ENCODE assay signal across 1 cellular context in genomic region chr3:57169106-57169505, GRCh38.
TF ChIP-seq lines count a peak whose summit lies in the region.

No MANE protein-coding gene starts in this region.

TF ChIP-seq in HCT116, 20 proteins besides CTCF, POLR2A, EP300 and RAD21:
- TF ChIP-seq ELF1 (IDR thresholded peaks at IDR 0.05; ENCODE audit: borderline replicate concordance, low read depth) (no peak), SRF (IDR thresholded peaks at IDR 0.05; ENCODE audit: low read depth) (no peak), YY1 (IDR thresholded peaks at IDR 0.05; ENCODE audit: extremely low read depth, insufficient replicate concordance, low read depth, low read length) (no peak), JUND (IDR thresholded peaks at IDR 0.05) (no peak), CEBPB (IDR thresholded peaks at IDR 0.05; ENCODE audit: low read depth) (no peak), MAX (IDR thresholded peaks at IDR 0.05) (no peak), CBX3 (IDR thresholded peaks at IDR 0.05; ENCODE audit: low read depth) (no peak), POLR2AphosphoS5 (IDR thresholded peaks at IDR 0.05; ENCODE audit: low read depth, low read length) (no peak), SIN3A (IDR thresholded peaks at IDR 0.05; ENCODE audit: low read depth) (no peak), EGR1 (IDR thresholded peaks at IDR 0.05; ENCODE audit: low read depth) (no peak), TCF7L2 (IDR thresholded peaks at IDR 0.05; ENCODE audit: borderline replicate concordance, extremely low read depth, insufficient read depth, insufficient read length) (no peak)
- TF ChIP-seq, protein P1, sequence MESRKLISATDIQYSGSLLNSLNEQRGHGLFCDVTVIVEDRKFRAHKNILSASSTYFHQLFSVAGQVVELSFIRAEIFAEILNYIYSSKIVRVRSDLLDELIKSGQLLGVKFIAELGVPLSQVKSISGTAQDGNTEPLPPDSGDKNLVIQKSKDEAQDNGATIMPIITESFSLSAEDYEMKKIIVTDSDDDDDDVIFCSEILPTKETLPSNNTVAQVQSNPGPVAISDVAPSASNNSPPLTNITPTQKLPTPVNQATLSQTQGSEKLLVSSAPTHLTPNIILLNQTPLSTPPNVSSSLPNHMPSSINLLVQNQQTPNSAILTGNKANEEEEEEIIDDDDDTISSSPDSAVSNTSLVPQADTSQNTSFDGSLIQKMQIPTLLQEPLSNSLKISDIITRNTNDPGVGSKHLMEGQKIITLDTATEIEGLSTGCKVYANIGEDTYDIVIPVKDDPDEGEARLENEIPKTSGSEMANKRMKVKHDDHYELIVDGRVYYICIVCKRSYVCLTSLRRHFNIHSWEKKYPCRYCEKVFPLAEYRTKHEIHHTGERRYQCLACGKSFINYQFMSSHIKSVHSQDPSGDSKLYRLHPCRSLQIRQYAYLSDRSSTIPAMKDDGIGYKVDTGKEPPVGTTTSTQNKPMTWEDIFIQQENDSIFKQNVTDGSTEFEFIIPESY (IDR thresholded peaks at IDR 0.05; ENCODE audit: extremely low read depth, insufficient replicate concordance, low read length), result no peak
TF ChIP-seq in HCT116: peak in this region for 0.
